In the genomic region with DNA sequence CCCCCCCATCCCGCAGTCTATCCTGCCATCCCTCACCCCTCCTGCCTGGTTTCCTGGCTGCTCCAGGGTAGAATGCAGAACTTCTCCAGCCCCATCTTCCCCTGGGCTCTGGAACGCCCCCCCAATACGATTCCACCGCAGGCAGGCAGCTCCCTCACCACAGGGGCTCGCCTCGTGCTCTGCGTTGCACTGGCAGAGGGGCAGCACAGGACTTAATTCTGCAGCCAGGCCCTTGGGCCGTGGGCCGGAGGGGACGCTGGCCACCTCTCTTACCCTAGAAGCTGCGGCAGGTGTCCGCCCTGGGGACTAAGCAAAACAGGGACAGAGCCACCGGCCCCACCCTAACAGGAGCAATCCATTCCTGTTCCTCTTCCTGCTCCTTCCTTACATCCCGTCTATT, we compare ENCODE assay signal across 24 cellular contexts.
DNase-seq lines count a peak whose midpoint lies in the region; ATAC-seq, FAIRE-seq and TF ChIP-seq lines count a peak whose summit lies in the region.
"Had no signal": no experiment of that assay in that cellular context is flagged by ENCODE, and none has a peak within 500 bp of the region (broad histone marks: within the 10 kb centered on the region; RNA-seq: fewer than 3 reads in every experiment).

No MANE protein-coding gene starts in this region.

- TF ChIP-seq CTCF in CD14-positive monocyte (IDR thresholded peaks at IDR 0.05) (no peak), H1 (IDR thresholded peaks at IDR 0.05; ENCODE audit: control extremely low read depth in 1 of 3, insufficient read depth in 1 of 3, low read depth in 1 of 3, low read length in 3 of 3) (no peak), neural progenitor cell (IDR thresholded peaks at IDR 0.05) (no peak), kidney (IDR thresholded peaks at IDR 0.05; ENCODE audit: borderline replicate concordance, extremely low read depth, insufficient read depth) (no peak)

- ATAC-seq in GM21423 (IDR thresholded peaks at IDR 0.05; ENCODE audit: unreplicated experiment) (no peak), HG02973 (IDR thresholded peaks at IDR 0.05; ENCODE audit: unreplicated experiment) (no peak)
- ATAC-seq: HCT116, HepG2 had no signal

- no peak overlapping the region for H2AK5ac ChIP-seq in H1 (ENCODE audit: low read depth, low read length)

- no peak for FAIRE-seq in H1 (lab: Jason Lieb, UNC)
- no peak for FAIRE-seq in kidney (lab: Jason Lieb, UNC)
- FAIRE-seq: A549, G401.6, HepG2 had no signal

- H3K79me1 ChIP-seq in H1 (ENCODE audit: low read depth, low read length) = no peaks in the 10 kb centered on the region

- H3K4me3 ChIP-seq in H7 (ENCODE audit: insufficient read depth, low read depth, low read length) (no peak overlapping the region), H1 (ENCODE audit: extremely low read depth in 1 of 4, insufficient read depth in 2 of 4, low read depth in 3 of 4, low read length in 4 of 4) (no peak overlapping the region; a peak in 1 of 8 replicates), neural progenitor cell (no peak overlapping the region), kidney (ENCODE audit: low read length in 2 of 2) (no peak overlapping the region)
- H3K4me3 ChIP-seq: A549; BLaER1 treated with 17β-estradiol and CSF1 and Interleukin-3, amounts not matched to agents 10 nM and 100 nM had no signal

- H3K9me3 Mint-ChIP-seq in CD14-positive monocyte (peaks cover 5 to 58% (median 31%) of the 10 kb centered on the region in 7 donors), neural progenitor cell (no peaks in the 10 kb centered on the region)

- intact Hi-C loops in CD14-positive monocyte (cut with micrococcal nuclease) = no loop called here
- intact Hi-C loops in kidney (cut with DNase I) = no loop called here

- TF ChIP-seq RAD21 in H1 (IDR thresholded peaks at IDR 0.05 in 1 of 2, conservative IDR thresholded peaks at IDR 0.05 in 1 of 2; ENCODE audit: low read depth in 2 of 2, low read length in 2 of 2) = no peak

- H3K4me2 ChIP-seq in H1 (ENCODE audit: insufficient read depth in 1 of 2, low read depth in 2 of 2, low read length in 2 of 2) (no peak overlapping the region), neural progenitor cell (no peak overlapping the region)
- H3K4me2 ChIP-seq: A549 had no signal

- DNase-seq in CD14-positive monocyte (ENCODE audit: low spot score) (peak; percentile 25), H7 (peak; percentile 65), H1 (ENCODE audit: low read depth in 1 of 2, low spot score in 2 of 2) (no peak), neural progenitor cell (ENCODE audit: low spot score) (no peak), kidney (no peak)
- DNase-seq: AML-193; CD4-positive, alpha-beta memory T cell; COR-L47; GOT3; Karpas-422; NCI-H1092; NCI-H1417 treated with DMSO at 0.1 percent for 48 hours; NCI-H1694 treated with DMSO at 0.1 percent for 48 hours; NCI-H2081; NCI-H2227 treated with DMSO at 0.1 percent for 48 hours; NCI-H526 treated with DMSO at 0.1 percent for 48 hours; SHP77 treated with DMSO at 0.1 percent for 48 hours had no signal

- H3K4me3 Mint-ChIP-seq in CD14-positive monocyte (no peak overlapping the region), neural progenitor cell (no peak overlapping the region)
- H3K4me3 Mint-ChIP-seq: CD4-positive, alpha-beta memory T cell had no signal

- H3K9ac ChIP-seq in H1 (replicated peaks in 1 of 4; ENCODE audit: extremely low read depth in 1 of 4, low read depth in 3 of 4, low read length in 3 of 4) = no peak overlapping the region
- H3K9ac ChIP-seq in neural progenitor cell = no peak overlapping the region
- no peak overlapping the region for H3K9ac ChIP-seq in kidney (ENCODE audit: low read length in 2 of 2)
- H3K9ac ChIP-seq: BLaER1 treated with 17β-estradiol and CSF1 and Interleukin-3, amounts not matched to agents 10 nM and 100 nM had no signal

- H2BK15ac ChIP-seq in H1 (ENCODE audit: low read length) = no peak overlapping the region

- H3K23me2 ChIP-seq in H1 (ENCODE audit: low read depth, low read length) = peaks cover 7% of the 10 kb centered on the region; the same call in 1 of the 2 replicates

- TF ChIP-seq POLR2A in H1 (IDR thresholded peaks at IDR 0.05; ENCODE audit: control extremely low read depth in 1 of 2, low read depth in 2 of 2, low read length in 2 of 2) = no peak

- H4K20me1 ChIP-seq in H1 (replicated peaks in 1 of 2; ENCODE audit: control insufficient read depth in 1 of 2, insufficient read depth in 2 of 2, low read length in 2 of 2) (peaks cover 0 to 6% of the 10 kb centered on the region in 2 experiments), neural progenitor cell (ENCODE audit: low read depth) (no peaks in the 10 kb centered on the region)

- H3K27ac Mint-ChIP-seq in CD14-positive monocyte (no peak overlapping the region), neural progenitor cell (peak overlapping the region; percentile 94)
- H3K27ac Mint-ChIP-seq: CD4-positive, alpha-beta memory T cell had no signal

- CTCF ChIA-PET in H1 (lab: Charles Lee; ENCODE audit: partially characterized antibody) = interaction anchor here (1.2 to 2.0 kb wide), 3 partner anchors 22 to 291 kb away, joined by 3 to 6 read pairs (median 4); no protein-coding TSS in a partner anchor

- H3K14ac ChIP-seq in H1 (ENCODE audit: insufficient read length) = no peak overlapping the region

- H3K27me3 ChIP-seq in H7 (ENCODE audit: control insufficient read depth, insufficient read depth, low read length) = no peaks in the 10 kb centered on the region; the same call in 1 of the 2 replicates
- peaks cover 0 to 2% (median 0%) of the 10 kb centered on the region in 4 experiments; a peak in 2 of 7 replicates for H3K27me3 ChIP-seq in H1 (replicated peaks in 1 of 4; ENCODE audit: control insufficient read depth in 3 of 4, extremely low read depth in 1 of 4, insufficient read depth in 3 of 4, low read length in 3 of 4)
- no peaks in the 10 kb centered on the region for H3K27me3 ChIP-seq in neural progenitor cell
- H3K27me3 ChIP-seq: BLaER1 treated with 17β-estradiol and CSF1 and Interleukin-3, amounts not matched to agents 10 nM and 100 nM had no signal

- WGBS in H1 (ENCODE audit: extremely low coverage in 1 of 2, insufficient coverage in 1 of 2, insufficient read length in 1 of 2, insufficient replicate concordance in 2 of 2, low coverage in 1 of 2, low lambda C conversion rate in 2 of 2, missing lambda C conversion rate in 1 of 2), 2 experiments = 85% methylated on average over 14 of the region's 14 CpGs; no CpG with 5 or more reads in 1 of the 2 experiments

- H4K8ac ChIP-seq in H1 (ENCODE audit: extremely low read depth, insufficient read depth, low read length) = 0 out of 2 replicates have a peak overlapping the region, but pooled peaks have one; percentile 26

- no peak overlapping the region for H2BK20ac ChIP-seq in H1 (ENCODE audit: low read length)

- H3K9me3 ChIP-seq in H1 (ENCODE audit: insufficient read depth in 2 of 2, low read depth in 1 of 2, low read length in 1 of 2) = no peaks in the 10 kb centered on the region
- no peaks in the 10 kb centered on the region for H3K9me3 ChIP-seq in neural progenitor cell (ENCODE audit: low read depth)
- H3K9me3 ChIP-seq in kidney (ENCODE audit: control insufficient read depth in 1 of 2, low read length in 2 of 2) = no peaks in the 10 kb centered on the region
- H3K9me3 ChIP-seq: A549; BLaER1 treated with 17β-estradiol and CSF1 and Interleukin-3, amounts not matched to agents 10 nM and 100 nM had no signal

- POLR2A ChIA-PET in H1 (lab: Charles Lee; ENCODE audit: partially characterized antibody) = no interaction called here

- H3K36me3 ChIP-seq in H7 (replicated peaks; ENCODE audit: control insufficient read depth, insufficient read depth, low read length) = no peaks in the 10 kb centered on the region
- H3K36me3 ChIP-seq in H1 (ENCODE audit: control insufficient read depth in 2 of 4, insufficient read depth in 4 of 4, low read length in 3 of 4) = no peaks in the 10 kb centered on the region
- H3K36me3 ChIP-seq in neural progenitor cell = no peaks in the 10 kb centered on the region
- no peaks in the 10 kb centered on the region for H3K36me3 ChIP-seq in kidney (ENCODE audit: control insufficient read depth in 1 of 2, insufficient read depth in 2 of 2, low read length in 2 of 2)
- H3K36me3 ChIP-seq: BLaER1 treated with 17β-estradiol and CSF1 and Interleukin-3, amounts not matched to agents 10 nM and 100 nM had no signal

- H3K27ac ChIP-seq in H1 (ENCODE audit: low read depth, low read length) = no peak overlapping the region
- no peak overlapping the region for H3K27ac ChIP-seq in neural progenitor cell
- H3K27ac ChIP-seq in kidney (ENCODE audit: low read depth in 2 of 2, low read length in 2 of 2) = no peak overlapping the region
- H3K27ac ChIP-seq: A549; BLaER1 treated with 17β-estradiol and CSF1 and Interleukin-3, amounts not matched to agents 10 nM and 100 nM had no signal

- no peak overlapping the region for H3K18ac ChIP-seq in H1 (ENCODE audit: extremely low read depth, low read length)

- H2AFZ ChIP-seq in H1 (ENCODE audit: low read length) (no peak overlapping the region), neural progenitor cell (replicated peaks) (no peak overlapping the region)

- no peak overlapping the region for H4K5ac ChIP-seq in H1 (ENCODE audit: insufficient read length, low read depth, low read length)

- H3K4me1 ChIP-seq in H1 (replicated peaks in 1 of 4; ENCODE audit: control insufficient read depth in 3 of 4, insufficient read depth in 4 of 4, low read length in 3 of 4) = peaks cover 0 to 22% (median 9%) of the 10 kb centered on the region in 4 experiments; a peak in 6 of 7 replicates
- peaks cover 14% of the 10 kb centered on the region for H3K4me1 ChIP-seq in neural progenitor cell
- H3K4me1 ChIP-seq in kidney (ENCODE audit: control insufficient read depth in 1 of 2, insufficient read depth in 1 of 2, low read depth in 1 of 2, low read length in 2 of 2) = no peaks in the 10 kb centered on the region
- H3K4me1 ChIP-seq: A549 had no signal

- H3K4ac ChIP-seq in H1 (replicated peaks; ENCODE audit: insufficient read length, low read depth, low read length) = no peak overlapping the region

- TF ChIP-seq EP300 in H1 (IDR thresholded peaks at IDR 0.05; ENCODE audit: borderline replicate concordance in 1 of 2, low read depth in 2 of 2, low read length in 2 of 2) = no peak

- H3F3A ChIP-seq in neural progenitor cell (ENCODE audit: low read depth) = no peaks in the 10 kb centered on the region

- H3K4me1 Mint-ChIP-seq in CD14-positive monocyte (no peaks in the 10 kb centered on the region), neural progenitor cell (peaks cover 39% of the 10 kb centered on the region)
- H3K4me1 Mint-ChIP-seq: CD4-positive, alpha-beta memory T cell had no signal

- H3K27me3 Mint-ChIP-seq in CD14-positive monocyte (ENCODE audit: low read depth in 3 of 3) (peaks cover 1 to 3% (median 1%) of the 10 kb centered on the region in 3 donors), neural progenitor cell (ENCODE audit: insufficient read depth, low read depth) (peaks cover 6% of the 10 kb centered on the region)
- H3K27me3 Mint-ChIP-seq: CD4-positive, alpha-beta memory T cell had no signal

- H2BK12ac ChIP-seq in H1 (ENCODE audit: low read depth, low read length) = no peak overlapping the region; the same call in 1 of the 2 replicates

- H2BK120ac ChIP-seq in H1 (replicated peaks; ENCODE audit: low read depth, low read length) = no peak overlapping the region

- peak overlapping the region; percentile 61 for H4K91ac ChIP-seq in H1 (replicated peaks; ENCODE audit: insufficient read length, low read length)

- H3K79me2 ChIP-seq in H1 (ENCODE audit: control insufficient read depth in 1 of 2, insufficient read depth in 2 of 2, low read length in 2 of 2) (no peaks in the 10 kb centered on the region), neural progenitor cell (ENCODE audit: low read depth) (no peaks in the 10 kb centered on the region)

- H3K23ac ChIP-seq in H1 (ENCODE audit: insufficient read length) = no peak overlapping the region

- no peak overlapping the region for H3K56ac ChIP-seq in H1 (replicated peaks; ENCODE audit: insufficient read length, low read depth, low read length)

- no peak overlapping the region for H2BK5ac ChIP-seq in H1 (ENCODE audit: low read depth, low read length)

- H3K36me3 Mint-ChIP-seq in CD14-positive monocyte = no peaks in the 10 kb centered on the region
- H3K36me3 Mint-ChIP-seq in neural progenitor cell = no peaks in the 10 kb centered on the region
- H3K36me3 Mint-ChIP-seq: CD4-positive, alpha-beta memory T cell had no signal

Comparison
In these comparisons a context has a peak if more than half of its experiments do, and no peak if none do; other contexts are left out.
1. DNase-seq: peak in CD14-positive monocyte (single experiment) and H7 (single experiment); none in H1 (0 of 2), neural progenitor cell (single experiment) and kidney (single experiment).